ENCODE assay signal across 22 cellular contexts in the genomic region with DNA sequence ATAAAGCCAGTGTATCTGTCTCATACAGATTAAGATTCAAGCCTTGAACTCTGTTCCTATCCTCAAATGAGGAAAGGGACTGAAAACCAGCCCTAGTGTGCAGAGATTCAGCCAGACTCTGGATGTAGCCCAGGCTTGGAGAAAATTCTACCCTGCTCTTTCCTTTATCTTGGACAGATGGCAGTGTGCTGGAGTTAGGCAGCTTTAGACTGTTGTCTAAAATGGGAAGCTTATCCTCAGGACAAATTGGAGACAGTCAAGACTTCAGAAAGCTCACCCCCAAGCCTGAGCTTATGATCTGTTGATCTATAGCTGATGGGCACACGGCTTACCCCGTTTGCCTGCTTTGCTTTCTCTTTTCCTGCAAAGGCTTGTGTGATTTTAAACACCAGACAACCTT.
"Had no signal": no experiment of that assay in that cellular context is flagged by ENCODE, and none has a peak within 500 bp of the region (broad histone marks: within the 10 kb centered on the region; RNA-seq: fewer than 3 reads in every experiment).

No MANE protein-coding gene starts in this region.

- H3K4me1 ChIP-seq: esophagus muscularis mucosa, psoas muscle, right lobe of liver, spleen had no signal

- H3K9me3 ChIP-seq: esophagus muscularis mucosa, psoas muscle, right lobe of liver had no signal

- DNase-seq: activated CD4-positive, CD25-positive, alpha-beta regulatory T cell; activated CD8-positive, alpha-beta memory T cell treated with anti-CD3 and anti-CD28 coated beads, Interleukin-2, amount 10 ng/mL, durations not matched to agents 7 days and 5 days; activated effector memory CD4-positive, alpha-beta T cell treated with Interleukin-2 at 50 U/mL for 16 hours; activated T-cell treated with anti-CD3 and anti-CD28 coated beads, Interleukin-2, amount 50 U/mL, for 24 hours; amniotic stem cell; brain microvascular endothelial cell; cerebellar nuclear complex; foreskin melanocyte; head of caudate nucleus; islet precursor cell; mammary epithelial cell; natural killer cell; occipital lobe; psoas muscle; right lobe of liver; spleen; stimulated activated CD4-positive, alpha-beta T cell treated with anti-CD3 and anti-CD28 coated beads, Interleukin-1b, Interleukin-23, amount 100 ng/mL, for 48 hours; substantia nigra had no signal

- ATAC-seq: activated CD8-positive, alpha-beta memory T cell treated with anti-CD3 and anti-CD28 coated beads, Interleukin-2, amount 10 ng/mL, durations not matched to agents 7 days and 5 days; left lobe of liver; natural killer cell; psoas muscle; right lobe of liver; stimulated activated memory B cell treated with anti-CD40 and anti-IgM and Interleukin-4, amounts not matched to agents 10 μg/mL and 1 μg/mL and 100 μg/mL, for 72 hours had no signal

- H3K27ac ChIP-seq: brain microvascular endothelial cell, dorsolateral prefrontal cortex, esophagus muscularis mucosa, psoas muscle, right lobe of liver, spleen had no signal

- H3K36me3 ChIP-seq: brain microvascular endothelial cell, esophagus muscularis mucosa, right lobe of liver, spleen had no signal

- H3K27me3 ChIP-seq: brain microvascular endothelial cell, dorsolateral prefrontal cortex, esophagus muscularis mucosa, right lobe of liver, spleen had no signal

- H3K4me3 ChIP-seq: dorsolateral prefrontal cortex, esophagus muscularis mucosa, psoas muscle, right lobe of liver, spleen had no signal
